ENCODE assay signal across 18 cellular contexts in genomic region chr1:67711850-67712202, GRCh38. TPM values are rescaled to one million over a fixed set of nuclear protein-coding genes. Genes with fewer than 3 reads are reported as not detected.
DNase-seq lines count a peak whose midpoint lies in the region; ATAC-seq and TF ChIP-seq lines count a peak whose summit lies in the region.
"Had no signal": no experiment of that assay in that cellular context is flagged by ENCODE, and none has a peak within 500 bp of the region (broad histone marks: within the 10 kb centered on the region; RNA-seq: fewer than 3 reads in every experiment).

No MANE protein-coding gene starts in this region.

- H3K27ac ChIP-seq in mesendoderm (ENCODE audit: low read depth, low read length), result no peak overlapping the region
- no peak overlapping the region for H3K27ac ChIP-seq in vagina
- H3K27ac ChIP-seq: psoas muscle had no signal

- peaks cover 12% of the 10 kb centered on the region for H3K4me1 ChIP-seq in mesendoderm (ENCODE audit: control insufficient read depth, low read depth, low read length)
- H3K4me1 ChIP-seq in vagina, result peaks cover 67% of the 10 kb centered on the region

- H3K4ac ChIP-seq in mesendoderm (ENCODE audit: low read depth, low read length), result no peak overlapping the region

- no peaks in the 10 kb centered on the region for H3K79me1 ChIP-seq in mesendoderm (ENCODE audit: low read length)

- H3K4me3 ChIP-seq in mesendoderm (ENCODE audit: low read length) (no peak overlapping the region), vagina (no peak overlapping the region)
- H3K4me3 ChIP-seq: psoas muscle had no signal

- H3K9me3 Mint-ChIP-seq in activated CD8-positive, alpha-beta T cell treated with anti-CD3 and anti-CD28 coated beads, Interleukin-2, amount 10 ng/mL, durations not matched to agents 7 days and 5 days (ENCODE audit: insufficient read depth), result no peaks in the 10 kb centered on the region
- H3K9me3 Mint-ChIP-seq: activated T-cell treated with anti-CD3 and anti-CD28 coated beads, Interleukin-2, amount 50 U/mL, for 4 hours; mesothelial cell of epicardium had no signal

- POLR2A ChIA-PET in activated CD8-positive, alpha-beta T cell treated with anti-CD3 and anti-CD28 coated beads, Interleukin-2, amount 10 ng/mL, durations not matched to agents 7 days and 5 days (lab: Charles Lee), result no interaction called here

- peak overlapping the region; percentile 5 for H3K9ac ChIP-seq in mesendoderm (ENCODE audit: low read length)

- no peak overlapping the region for H4K5ac ChIP-seq in mesendoderm (ENCODE audit: low read length)

- peak; percentile 69 for ATAC-seq in GM21447 (IDR thresholded peaks at IDR 0.05; ENCODE audit: unreplicated experiment)
- no peak for ATAC-seq in activated CD8-positive, alpha-beta T cell treated with anti-CD3 and anti-CD28 coated beads, Interleukin-2, amount 10 ng/mL, durations not matched to agents 7 days and 5 days
- ATAC-seq: activated T-cell treated with anti-CD3 and anti-CD28 coated beads, Interleukin-2, amount 50 U/mL, for 4 hours; psoas muscle had no signal

- peak; percentile 69 for DNase-seq in DMS53 treated with DMSO at 0.1 percent for 48 hours (lab: John Stamatoyannopoulos, UW; ENCODE audit: unreplicated experiment)
- peak; percentile 67 for DNase-seq in NCI-H69 (lab: John Stamatoyannopoulos, UW)
- DNase-seq in mesendoderm, result peak; percentile 33
- no peak for DNase-seq in activated CD8-positive, alpha-beta T cell treated with anti-CD3 and anti-CD28 coated beads, Interleukin-2, amount 10 ng/mL, durations not matched to agents 7 days and 5 days
- DNase-seq in GM13977 (ENCODE audit: low spot score), result no peak
- DNase-seq in SW 1271 (lab: John Stamatoyannopoulos, UW), result no peak
- no peak for DNase-seq in vagina (ENCODE audit: extremely low spot score in 2 of 2)
- DNase-seq: activated CD4-positive, alpha-beta T cell treated with anti-CD3 and anti-CD28 coated beads for 4 hours; activated T-cell treated with anti-CD3 and anti-CD28 coated beads, Interleukin-2, amount 50 U/mL, for 4 hours; amniotic stem cell; C1 segment of cervical spinal cord; NCI-H1436 treated with DMSO at 0.1 percent for 48 hours; psoas muscle; stimulated activated CD4-positive, alpha-beta T cell treated with anti-CD3 and anti-CD28 coated beads, Interleukin-4, amount 100 ng/mL, for 4 hours; stimulated activated naive CD4-positive, alpha-beta T cell; T-helper 1 cell had no signal

- H2BK5ac ChIP-seq in mesendoderm (ENCODE audit: low read length), result peak overlapping the region; percentile 6

- no peaks in the 10 kb centered on the region for H3K79me2 ChIP-seq in mesendoderm (ENCODE audit: control insufficient read depth, insufficient read depth, low read length)

- H3K27me3 ChIP-seq in mesendoderm (ENCODE audit: insufficient read depth, low read length, poor library complexity) (no peaks in the 10 kb centered on the region), vagina (no peaks in the 10 kb centered on the region)

- no peak overlapping the region for H2BK15ac ChIP-seq in mesendoderm (replicated peaks; ENCODE audit: low read depth)

- no peaks in the 10 kb centered on the region for H3K36me3 Mint-ChIP-seq in activated CD8-positive, alpha-beta T cell treated with anti-CD3 and anti-CD28 coated beads, Interleukin-2, amount 10 ng/mL, durations not matched to agents 7 days and 5 days (ENCODE audit: low read depth)

- H3K27me3 Mint-ChIP-seq in activated CD8-positive, alpha-beta T cell treated with anti-CD3 and anti-CD28 coated beads, Interleukin-2, amount 10 ng/mL, durations not matched to agents 7 days and 5 days (ENCODE audit: low read depth), result peaks cover 2% of the 10 kb centered on the region

- TF ChIP-seq POLR2A in vagina (IDR thresholded peaks at IDR 0.05), result no peak

- no peak overlapping the region for H3K23ac ChIP-seq in mesendoderm (ENCODE audit: low read length)

- TF ChIP-seq CTCF in GM13977 (IDR thresholded peaks at IDR 0.05; ENCODE audit: extremely low read depth, insufficient read depth, missing control alignments) (no peak), vagina (IDR thresholded peaks at IDR 0.05) (no peak)

- H2AK5ac ChIP-seq in mesendoderm (ENCODE audit: low read length), result no peak overlapping the region

- peak overlapping the region; percentile 44 for H3K18ac ChIP-seq in mesendoderm (ENCODE audit: low read length)

- in situ Hi-C loops in GM13977 (cut with MboI; ENCODE audit: low pct_unique_long_range_greater_than_20kb, low sequenced_read_pairs, unreplicated experiment), result no loop called here

- H3K36me3 ChIP-seq in mesendoderm (ENCODE audit: control insufficient read depth, insufficient read depth, low read length), result no peaks in the 10 kb centered on the region
- no peaks in the 10 kb centered on the region for H3K36me3 ChIP-seq in vagina

- no peak overlapping the region for H3K4me2 ChIP-seq in mesendoderm (ENCODE audit: low read length)

- no peak overlapping the region for H3K4me3 Mint-ChIP-seq in activated CD8-positive, alpha-beta T cell treated with anti-CD3 and anti-CD28 coated beads, Interleukin-2, amount 10 ng/mL, durations not matched to agents 7 days and 5 days
- H3K4me3 Mint-ChIP-seq: activated T-cell treated with anti-CD3 and anti-CD28 coated beads, Interleukin-2, amount 50 U/mL, for 4 hours; mesothelial cell of epicardium had no signal

- H2BK120ac ChIP-seq in mesendoderm (ENCODE audit: low read depth, low read length), result peak overlapping the region; percentile 10

- WGBS in mesendoderm (ENCODE audit: extremely low coverage, insufficient coverage, low lambda C conversion rate), result no CpG with 5 or more reads among the region's 2 CpGs

- CTCF ChIA-PET in activated CD8-positive, alpha-beta T cell treated with anti-CD3 and anti-CD28 coated beads, Interleukin-2, amount 10 ng/mL, durations not matched to agents 7 days and 5 days (lab: Charles Lee), result interaction anchor here (1.1 kb wide), 1 partner anchor 150 kb away, joined by 6 read pairs; no protein-coding TSS in a partner anchor

- H3K27ac Mint-ChIP-seq in activated CD8-positive, alpha-beta T cell treated with anti-CD3 and anti-CD28 coated beads, Interleukin-2, amount 10 ng/mL, durations not matched to agents 7 days and 5 days, result no peak overlapping the region
- H3K27ac Mint-ChIP-seq: mesothelial cell of epicardium had no signal

- intact Hi-C loops in vagina (cut with DNase I), result no loop called here

- H3K56ac ChIP-seq in mesendoderm (ENCODE audit: low read length), result no peak overlapping the region

- no peaks in the 10 kb centered on the region for H3K9me3 ChIP-seq in vagina
- H3K9me3 ChIP-seq: psoas muscle had no signal

- H3K4me1 Mint-ChIP-seq in activated CD8-positive, alpha-beta T cell treated with anti-CD3 and anti-CD28 coated beads, Interleukin-2, amount 10 ng/mL, durations not matched to agents 7 days and 5 days (ENCODE audit: low read depth), result peaks cover 9% of the 10 kb centered on the region

- no peak overlapping the region for H4K8ac ChIP-seq in mesendoderm (ENCODE audit: low read depth, low read length)

RNA-seq across cellular contexts. Expression of gene GADD45A, which starts 26.8 kb away (rescaled TPM):
- polyA plus RNA-seq in mesendoderm (2013, experiment 1 of 2), result 33.2 TPM
- polyA plus RNA-seq in mesendoderm (2013, experiment 2 of 2), result 33.5 TPM
- 10 to 100 TPM; 17.9 to 21.7 TPM for total RNA-seq in activated CD8-positive, alpha-beta T cell treated with anti-CD3 and anti-CD28 coated beads, Interleukin-2, amount 10 ng/mL, durations not matched to agents 7 days and 5 days
- total RNA-seq in vagina, result 44.4 TPM

Comparison
In these comparisons a context has a peak if more than half of its experiments do, and no peak if none do; other contexts are left out.
1. DNase-seq: peak in DMS53 treated with DMSO at 0.1 percent for 48 hours (single experiment), NCI-H69 (single experiment) and mesendoderm (single experiment); none in activated CD8-positive, alpha-beta T cell treated with anti-CD3 and anti-CD28 coated beads, Interleukin-2, amount 10 ng/mL, durations not matched to agents 7 days and 5 days (single experiment), GM13977 (single experiment), SW 1271 (0 of 2) and vagina (0 of 2).